Comparison of ENCODE assay signal across 3 cellular contexts in the genomic region with DNA sequence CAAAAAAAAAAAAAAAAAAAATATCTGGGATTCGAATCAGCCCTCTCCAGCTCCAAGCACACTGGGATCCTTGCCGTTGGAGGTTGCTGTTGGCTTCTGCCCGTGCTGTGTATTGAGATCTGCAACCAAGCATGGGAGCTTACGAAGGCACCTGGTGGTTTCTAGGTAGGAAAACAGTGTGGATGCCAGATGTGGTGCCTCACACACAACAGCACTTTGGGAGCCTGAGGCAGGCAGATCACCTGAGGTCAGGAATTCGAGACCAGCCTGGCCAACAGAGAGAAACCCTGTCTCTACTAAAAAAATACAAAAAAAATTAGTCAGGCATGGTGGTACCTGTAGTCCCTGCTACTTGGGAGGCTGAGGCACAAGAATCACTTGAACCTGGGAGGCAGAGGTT.
TF ChIP-seq lines count a peak whose summit lies in the region.

No MANE protein-coding gene starts in this region.

TF ChIP-seq in GM23338, 12 proteins besides CTCF, POLR2A, EP300 and RAD21:
- no peak for TF ChIP-seq REST (IDR thresholded peaks at IDR 0.05; ENCODE audit: unreplicated experiment)

TF ChIP-seq in WTC11, 78 proteins besides CTCF, POLR2A, EP300 and RAD21 (continues in another document):
- TF ChIP-seq NR1H2 (CRISPR knock-in tag; IDR thresholded peaks at IDR 0.05) (no peak), TEAD1 (CRISPR knock-in tag; IDR thresholded peaks at IDR 0.05) (no peak), GABPB1 (CRISPR knock-in tag; IDR thresholded peaks at IDR 0.05) (no peak), CREB1 (CRISPR knock-in tag; IDR thresholded peaks at IDR 0.05) (no peak), FOXJ3 (CRISPR knock-in tag; IDR thresholded peaks at IDR 0.05; ENCODE audit: borderline replicate concordance) (no peak), PRDM15 (CRISPR knock-in tag; IDR thresholded peaks at IDR 0.05) (no peak), ZNF232 (CRISPR knock-in tag; IDR thresholded peaks at IDR 0.05) (no peak), ZNF532 (CRISPR knock-in tag; IDR thresholded peaks at IDR 0.05; ENCODE audit: borderline replicate concordance) (no peak), ERG (CRISPR knock-in tag; IDR thresholded peaks at IDR 0.05) (no peak)
- TF ChIP-seq, protein P1, sequence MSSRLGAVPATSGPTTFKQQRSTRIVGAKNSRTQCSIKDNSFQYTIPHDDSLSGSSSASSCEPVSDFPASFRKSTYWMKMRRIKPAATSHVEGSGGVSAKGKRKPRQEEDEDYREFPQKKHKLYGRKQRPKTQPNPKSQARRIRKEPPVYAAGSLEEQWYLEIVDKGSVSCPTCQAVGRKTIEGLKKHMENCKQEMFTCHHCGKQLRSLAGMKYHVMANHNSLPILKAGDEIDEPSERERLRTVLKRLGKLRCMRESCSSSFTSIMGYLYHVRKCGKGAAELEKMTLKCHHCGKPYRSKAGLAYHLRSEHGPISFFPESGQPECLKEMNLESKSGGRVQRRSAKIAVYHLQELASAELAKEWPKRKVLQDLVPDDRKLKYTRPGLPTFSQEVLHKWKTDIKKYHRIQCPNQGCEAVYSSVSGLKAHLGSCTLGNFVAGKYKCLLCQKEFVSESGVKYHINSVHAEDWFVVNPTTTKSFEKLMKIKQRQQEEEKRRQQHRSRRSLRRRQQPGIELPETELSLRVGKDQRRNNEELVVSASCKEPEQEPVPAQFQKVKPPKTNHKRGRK (CRISPR knock-in tag; IDR thresholded peaks at IDR 0.05; ENCODE audit: borderline replicate concordance), result no peak
- TF ChIP-seq, protein P2, sequence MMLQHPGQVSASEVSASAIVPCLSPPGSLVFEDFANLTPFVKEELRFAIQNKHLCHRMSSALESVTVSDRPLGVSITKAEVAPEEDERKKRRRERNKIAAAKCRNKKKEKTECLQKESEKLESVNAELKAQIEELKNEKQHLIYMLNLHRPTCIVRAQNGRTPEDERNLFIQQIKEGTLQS (CRISPR knock-in tag; conservative IDR thresholded peaks at IDR 0.05), result no peak

TF ChIP-seq in H1, 55 proteins besides CTCF, POLR2A, EP300 and RAD21:
- TF ChIP-seq POLR2AphosphoS5 (IDR thresholded peaks at IDR 0.05; ENCODE audit: low read depth, low read length) (no peak), SRF (IDR thresholded peaks at IDR 0.05; ENCODE audit: low read depth, low read length) (no peak), NRF1 (IDR thresholded peaks at IDR 0.05; ENCODE audit: low read depth, low read length) (no peak), GTF2F1 (IDR thresholded peaks at IDR 0.05; ENCODE audit: borderline replicate concordance, low read depth, low read length) (no peak)
- TF ChIP-seq, protein P3, sequence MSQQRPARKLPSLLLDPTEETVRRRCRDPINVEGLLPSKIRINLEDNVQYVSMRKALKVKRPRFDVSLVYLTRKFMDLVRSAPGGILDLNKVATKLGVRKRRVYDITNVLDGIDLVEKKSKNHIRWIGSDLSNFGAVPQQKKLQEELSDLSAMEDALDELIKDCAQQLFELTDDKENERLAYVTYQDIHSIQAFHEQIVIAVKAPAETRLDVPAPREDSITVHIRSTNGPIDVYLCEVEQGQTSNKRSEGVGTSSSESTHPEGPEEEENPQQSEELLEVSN (IDR thresholded peaks at IDR 0.05), result no peak
